Comparison of ENCODE assay signal across 14 cellular contexts in the genomic region with DNA sequence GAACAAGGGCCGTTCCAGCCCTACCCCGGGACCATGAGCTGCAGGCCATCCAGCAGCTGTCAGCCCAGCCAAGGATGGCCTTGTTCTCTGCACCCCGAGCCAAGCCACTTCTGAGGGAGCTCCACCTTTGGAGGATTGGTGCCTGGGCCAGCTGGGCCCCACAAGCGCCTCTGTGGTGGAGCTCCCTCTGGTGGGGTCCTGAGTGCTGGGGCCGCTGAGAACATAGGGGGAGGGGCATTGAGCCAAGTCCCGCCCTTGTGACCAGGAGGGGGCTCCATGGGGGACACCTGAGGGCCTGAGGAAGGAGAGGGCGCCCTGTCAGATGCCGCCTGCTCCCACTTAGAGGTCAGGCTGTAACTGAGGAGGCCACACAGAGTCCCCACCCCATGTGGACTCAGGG. TPM values are rescaled to one million over a fixed set of nuclear protein-coding genes. Genes with fewer than 3 reads are reported as not detected.
DNase-seq lines count a peak whose midpoint lies in the region; ATAC-seq and TF ChIP-seq lines count a peak whose summit lies in the region.
"Had no signal": no experiment of that assay in that cellular context is flagged by ENCODE, and none has a peak within 500 bp of the region (broad histone marks: within the 10 kb centered on the region; RNA-seq: fewer than 3 reads in every experiment).

No MANE protein-coding gene starts in this region.

- H4K20me1 ChIP-seq in MM.1S (ENCODE audit: insufficient read depth, low read length) = no peaks in the 10 kb centered on the region

- peaks cover 8% of the 10 kb centered on the region for H3K4me1 ChIP-seq in cardiac muscle cell (ENCODE audit: low read depth)
- no peaks in the 10 kb centered on the region for H3K4me1 ChIP-seq in MM.1S (ENCODE audit: low read length)

- peaks cover 44% of the 10 kb centered on the region for H3K27me3 Mint-ChIP-seq in activated naive CD8-positive, alpha-beta T cell treated with anti-CD3 and anti-CD28 coated beads, Interleukin-2, amount 50 U/mL, for 24 hours

- H3K4me3 ChIP-seq in cardiac muscle cell = no peak overlapping the region
- H3K4me3 ChIP-seq in MM.1S (ENCODE audit: low read length) = no peak overlapping the region
- H3K4me3 ChIP-seq: GM23248 had no signal

- ATAC-seq in left ventricle myocardium superior (no peak), Right ventricle myocardium inferior (no peak)
- no peak for ATAC-seq in activated naive CD8-positive, alpha-beta T cell treated with anti-CD3 and anti-CD28 coated beads, Interleukin-2, amount 50 U/mL, for 24 hours

- H3F3A ChIP-seq in MM.1S (ENCODE audit: insufficient read depth, low read length) = no peaks in the 10 kb centered on the region

- peaks cover 100% of the 10 kb centered on the region for H3K27me3 ChIP-seq in cardiac muscle cell
- peaks cover 71% of the 10 kb centered on the region for H3K27me3 ChIP-seq in MM.1S (replicated peaks; ENCODE audit: insufficient read depth, low read length)

- H3K9me3 ChIP-seq in cardiac muscle cell (ENCODE audit: low read depth) = no peaks in the 10 kb centered on the region
- no peaks in the 10 kb centered on the region for H3K9me3 ChIP-seq in MM.1S (replicated peaks; ENCODE audit: insufficient read depth, low read length)

- H3K4me2 ChIP-seq in MM.1S (ENCODE audit: low read depth, low read length) = no peak overlapping the region

- H3K4me3 Mint-ChIP-seq in activated naive CD8-positive, alpha-beta T cell treated with anti-CD3 and anti-CD28 coated beads, Interleukin-2, amount 50 U/mL, for 24 hours = no peak overlapping the region
- H3K4me3 Mint-ChIP-seq: CD14-positive monocyte had no signal

- H3K36me3 Mint-ChIP-seq in activated naive CD8-positive, alpha-beta T cell treated with anti-CD3 and anti-CD28 coated beads, Interleukin-2, amount 50 U/mL, for 24 hours (ENCODE audit: low read depth) = no peaks in the 10 kb centered on the region

- H3K27ac Mint-ChIP-seq in activated naive CD8-positive, alpha-beta T cell treated with anti-CD3 and anti-CD28 coated beads, Interleukin-2, amount 50 U/mL, for 24 hours = no peak overlapping the region

- H3K36me3 ChIP-seq in cardiac muscle cell (no peaks in the 10 kb centered on the region), MM.1S (replicated peaks; ENCODE audit: insufficient read depth, low read length) (no peaks in the 10 kb centered on the region)

- H3K9me2 ChIP-seq in MM.1S (replicated peaks; ENCODE audit: insufficient read depth, low read length) = no peaks in the 10 kb centered on the region

- H3K79me2 ChIP-seq in MM.1S (ENCODE audit: low read length) = no peaks in the 10 kb centered on the region

- no peak overlapping the region for H3K27ac ChIP-seq in cardiac muscle cell
- no peak overlapping the region for H3K27ac ChIP-seq in MM.1S (ENCODE audit: low read length)
- H3K27ac ChIP-seq: epithelial cell of prostate, GM23248 had no signal

- peak; percentile 22 for TF ChIP-seq CTCF in cardiac muscle cell (IDR thresholded peaks at IDR 0.05; ENCODE audit: low read depth, low read length)
- TF ChIP-seq CTCF in MM.1S (IDR thresholded peaks at IDR 0.05; ENCODE audit: low read length) = peak; percentile 12; the same call in 1 of the 2 replicates

- peaks cover 5% of the 10 kb centered on the region for H3K4me1 Mint-ChIP-seq in activated naive CD8-positive, alpha-beta T cell treated with anti-CD3 and anti-CD28 coated beads, Interleukin-2, amount 50 U/mL, for 24 hours
- H3K4me1 Mint-ChIP-seq: CD14-positive monocyte had no signal

- no peak overlapping the region for H2AFZ ChIP-seq in MM.1S (ENCODE audit: low read length)
- H2AFZ ChIP-seq: GM23248 had no signal

- DNase-seq in cardiac muscle cell (ENCODE audit: low read depth in 1 of 2, low spot score in 1 of 2) = no peak
- no peak for DNase-seq in left ventricle myocardium superior
- no peak for DNase-seq in MM.1S
- peak; percentile 26 for DNase-seq in activated naive CD8-positive, alpha-beta T cell treated with anti-CD3 and anti-CD28 coated beads, Interleukin-2, amount 50 U/mL, for 24 hours
- DNase-seq in stimulated activated CD4-positive, alpha-beta T cell treated with anti-CD3 and anti-CD28 coated beads, Interleukin-4, amount 100 ng/mL, for 1 hour = no peak
- no peak for DNase-seq in AML-193 (lab: John Stamatoyannopoulos, UW)
- DNase-seq in posterior vena cava (ENCODE audit: low spot score) = no peak
- no peak for DNase-seq in Right ventricle myocardium inferior (ENCODE audit: missing footprints)
- DNase-seq: GM23248, NCI-H1694, SW 1271 had no signal

- H3K9me3 Mint-ChIP-seq in activated naive CD8-positive, alpha-beta T cell treated with anti-CD3 and anti-CD28 coated beads, Interleukin-2, amount 50 U/mL, for 24 hours = no peaks in the 10 kb centered on the region
- H3K9me3 Mint-ChIP-seq: neural crest cell had no signal

- intact Hi-C loops in left ventricle myocardium superior (cut with micrococcal nuclease) (no loop called here), posterior vena cava (cut with DNase I) (no loop called here), Right ventricle myocardium inferior (cut with DNase I) (no loop called here)

- H3K9ac ChIP-seq in MM.1S (ENCODE audit: low read length) = no peak overlapping the region
- H3K9ac ChIP-seq: GM23248 had no signal

RNA-seq across cellular contexts. Expression of a gene that starts 43.2 kb away (rescaled TPM):
- total RNA-seq in cardiac muscle cell (24.2 and 29.5 TPM in 2 replicates), left ventricle myocardium superior (24.3 TPM), posterior vena cava (10 to 100 TPM; 25.2 to 25.7 TPM), Right ventricle myocardium inferior (22.9 TPM)
- 40.0 and 54.2 TPM in 2 replicates for polyA plus RNA-seq in cardiac muscle cell
